Comparison of ENCODE assay signal across 17 cellular contexts in the genomic region with DNA sequence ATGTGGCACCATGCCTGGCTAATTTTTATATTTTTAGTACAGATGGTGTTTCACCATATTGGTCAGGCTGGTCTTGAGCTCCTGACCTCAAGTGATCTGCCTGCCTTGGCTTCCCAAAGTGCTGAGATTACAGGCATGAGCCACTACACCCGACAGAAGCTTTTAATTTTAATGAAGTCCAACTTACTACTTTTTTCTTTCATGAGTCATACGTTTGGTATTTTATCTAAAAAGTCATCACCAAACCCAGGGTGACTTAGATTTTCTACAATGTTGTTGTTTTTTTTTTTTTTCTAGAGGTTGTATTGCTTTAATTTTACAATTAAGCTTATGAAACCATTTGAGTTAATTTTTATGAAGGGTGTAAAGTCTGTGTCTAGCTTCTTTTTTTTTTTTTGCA. TPM values are rescaled to one million over a fixed set of nuclear protein-coding genes. Genes with fewer than 3 reads are reported as not detected.
DNase-seq lines count a peak whose midpoint lies in the region; ATAC-seq, FAIRE-seq and TF ChIP-seq lines count a peak whose summit lies in the region.
"Had no signal": no experiment of that assay in that cellular context is flagged by ENCODE, and none has a peak within 500 bp of the region (broad histone marks: within the 10 kb centered on the region; RNA-seq: fewer than 3 reads in every experiment).

No MANE protein-coding gene starts in this region.

- H3K27me3 Mint-ChIP-seq in neural progenitor cell (ENCODE audit: insufficient read depth, low read depth) = no peaks in the 10 kb centered on the region
- H3K27me3 Mint-ChIP-seq in activated CD4-positive, alpha-beta memory T cell treated with anti-CD3 and anti-CD28 coated beads for 36 hours = peaks cover 26% of the 10 kb centered on the region

- no peak for TF ChIP-seq POLR2A in A549 (IDR thresholded peaks at IDR 0.05; ENCODE audit: low read length)

- H3K36me3 ChIP-seq in GM23248 (ENCODE audit: low read depth) (no peaks in the 10 kb centered on the region), adipocyte (ENCODE audit: control insufficient read depth, insufficient read depth, low read length, severe bottlenecking) (no peaks in the 10 kb centered on the region), neural progenitor cell (no peaks in the 10 kb centered on the region)
- H3K36me3 ChIP-seq: esophagus squamous epithelium, SJCRH30 had no signal

- intact Hi-C loops in activated CD4-positive, alpha-beta memory T cell treated with anti-CD3 and anti-CD28 coated beads for 36 hours (cut with micrococcal nuclease) = loop anchor here (5.0 kb wide), 2 partner anchors 632 to 712 kb away; a partner anchor contains a TSS

- no peak for TF ChIP-seq EP300 in A549 (IDR thresholded peaks at IDR 0.05)

- H4K20me1 ChIP-seq in GM23248 (ENCODE audit: insufficient read depth) (no peaks in the 10 kb centered on the region), neural progenitor cell (ENCODE audit: low read depth) (no peaks in the 10 kb centered on the region)

- H3K9me3 ChIP-seq in A549 = no peaks in the 10 kb centered on the region
- no peaks in the 10 kb centered on the region for H3K9me3 ChIP-seq in GM23248 (ENCODE audit: low read depth)
- H3K9me3 ChIP-seq in adipocyte (ENCODE audit: control insufficient read depth, low read length) = no peaks in the 10 kb centered on the region
- H3K9me3 ChIP-seq in neural progenitor cell (ENCODE audit: low read depth) = no peaks in the 10 kb centered on the region
- H3K9me3 ChIP-seq: esophagus squamous epithelium, SJCRH30 had no signal

- H3K79me2 ChIP-seq in GM23248 (ENCODE audit: insufficient read depth) (no peaks in the 10 kb centered on the region), neural progenitor cell (ENCODE audit: low read depth) (no peaks in the 10 kb centered on the region)

- no peak overlapping the region for H3K27ac Mint-ChIP-seq in neural progenitor cell
- H3K27ac Mint-ChIP-seq in activated CD4-positive, alpha-beta memory T cell treated with anti-CD3 and anti-CD28 coated beads for 36 hours = no peak overlapping the region
- H3K27ac Mint-ChIP-seq: activated naive CD4-positive, alpha-beta T cell treated with anti-CD3 and anti-CD28 coated beads for 36 hours had no signal

- POLR2A ChIA-PET in A549 (lab: Yijun Ruan, JAX) = no interaction called here
- POLR2A ChIA-PET in activated CD4-positive, alpha-beta memory T cell treated with anti-CD3 and anti-CD28 coated beads for 36 hours (lab: Charles Lee) = interaction anchor here (0.6 kb wide), 1 partner anchor 1273 kb away, joined by 4 read pairs; no protein-coding TSS in a partner anchor

- in situ Hi-C loops in GM23248 (cut with MboI) = loop anchor here (10.0 kb wide), 1 partner anchor 60 kb away; no protein-coding TSS in a partner anchor

- no peak overlapping the region for H3K4me3 ChIP-seq in A549
- H3K4me3 ChIP-seq in GM23248 = no peak overlapping the region
- H3K4me3 ChIP-seq in adipocyte (ENCODE audit: low read length) = no peak overlapping the region
- no peak overlapping the region for H3K4me3 ChIP-seq in neural progenitor cell
- H3K4me3 ChIP-seq: esophagus squamous epithelium, SJCRH30 had no signal

- CTCF ChIA-PET in A549 (lab: Yijun Ruan, JAX) = interaction anchor here (0.9 to 2.6 kb wide), 2 partner anchors 200 to 589 kb away, joined by 3 to 11 read pairs; no protein-coding TSS in a partner anchor
- CTCF ChIA-PET in activated CD4-positive, alpha-beta memory T cell treated with anti-CD3 and anti-CD28 coated beads for 36 hours (lab: Charles Lee) = interaction anchor here (0.6 to 4.0 kb wide), 7 partner anchors 500 to 1540 kb away, joined by 3 to 27 read pairs (median 3); no protein-coding TSS in a partner anchor

- H3K4me1 ChIP-seq in A549 (no peaks in the 10 kb centered on the region), GM23248 (ENCODE audit: insufficient read depth) (peaks cover 13% of the 10 kb centered on the region), adipocyte (ENCODE audit: control insufficient read depth, insufficient read depth, low read length) (no peaks in the 10 kb centered on the region), neural progenitor cell (peaks cover 8% of the 10 kb centered on the region)
- H3K4me1 ChIP-seq: esophagus squamous epithelium, SJCRH30 had no signal

- H3K4me3 Mint-ChIP-seq in neural progenitor cell = no peak overlapping the region
- H3K4me3 Mint-ChIP-seq in activated CD4-positive, alpha-beta memory T cell treated with anti-CD3 and anti-CD28 coated beads for 36 hours = no peak overlapping the region
- H3K4me3 Mint-ChIP-seq: activated naive CD4-positive, alpha-beta T cell treated with anti-CD3 and anti-CD28 coated beads for 36 hours had no signal

- H2AFZ ChIP-seq in GM23248 (no peak overlapping the region), neural progenitor cell (replicated peaks) (no peak overlapping the region)

- no peak for TF ChIP-seq CTCF in A549 (IDR thresholded peaks at IDR 0.05)
- no peak for TF ChIP-seq CTCF in neural progenitor cell (IDR thresholded peaks at IDR 0.05)

- H3F3A ChIP-seq in GM23248 (ENCODE audit: insufficient read depth) = peaks cover 17% of the 10 kb centered on the region
- H3F3A ChIP-seq in neural progenitor cell (ENCODE audit: low read depth) = no peaks in the 10 kb centered on the region

- peaks cover 15% of the 10 kb centered on the region for H3K4me1 Mint-ChIP-seq in neural progenitor cell
- peaks cover 8% of the 10 kb centered on the region for H3K4me1 Mint-ChIP-seq in activated CD4-positive, alpha-beta memory T cell treated with anti-CD3 and anti-CD28 coated beads for 36 hours (ENCODE audit: low read depth)

- DNase-seq in A549 (ENCODE audit: low read depth in 1 of 2, low spot score in 1 of 2) (no peak), GM23248 (peak; percentile 70), adipocyte (ENCODE audit: low read depth) (peak; percentile 75), fibroblast of the conjunctiva (ENCODE audit: low read depth) (peak; percentile 2), NCI-H1694 treated with DMSO at 0.1 percent for 48 hours (lab: John Stamatoyannopoulos, UW) (no peak), neural progenitor cell (ENCODE audit: low spot score) (no peak)
- no peak for DNase-seq in activated CD4-positive, alpha-beta memory T cell treated with anti-CD3 and anti-CD28 coated beads for 36 hours
- DNase-seq: activated naive CD4-positive, alpha-beta T cell treated with anti-CD3 and anti-CD28 coated beads for 36 hours; AML-193; DMS153; esophagus squamous epithelium; NCI-H1092; NCI-H2171; NK-92 treated with Interleukin-12 subunit alpha and Interleukin-12 subunit beta, amount 100 ng/mL, for 24 hours; SJCRH30 had no signal

- no peaks in the 10 kb centered on the region for H3K36me3 Mint-ChIP-seq in neural progenitor cell
- no peaks in the 10 kb centered on the region for H3K36me3 Mint-ChIP-seq in activated CD4-positive, alpha-beta memory T cell treated with anti-CD3 and anti-CD28 coated beads for 36 hours

- 9% methylated on average over 2 of the region's 2 CpGs for whole genome bisulfite sequencing in A549 (ENCODE audit: missing lambda C conversion rate)
- 0 to 2% methylated on average over 2 of the region's 2 CpGs for WGBS in GM23248 (ENCODE audit: low coverage in 1 of 2, low lambda C conversion rate in 2 of 2, missing lambda C conversion rate in 2 of 2), 2 experiments

- peaks cover 9% of the 10 kb centered on the region; the same call in 1 of the 2 replicates for H3K27me3 ChIP-seq in GM23248 (replicated peaks; ENCODE audit: insufficient read depth)
- H3K27me3 ChIP-seq in adipocyte (replicated peaks; ENCODE audit: control insufficient read depth, insufficient read depth, low read length) = no peaks in the 10 kb centered on the region
- no peaks in the 10 kb centered on the region for H3K27me3 ChIP-seq in neural progenitor cell
- H3K27me3 ChIP-seq: SJCRH30 had no signal

- no peaks in the 10 kb centered on the region for H3K9me2 ChIP-seq in GM23248 (ENCODE audit: insufficient read depth)

- FAIRE-seq in A549 (lab: Jason Lieb, UNC) = no peak
- FAIRE-seq: colon had no signal

- H3K4me2 ChIP-seq in A549 = no peak overlapping the region
- H3K4me2 ChIP-seq in GM23248 (ENCODE audit: unreplicated experiment) = no peak overlapping the region
- no peak overlapping the region for H3K4me2 ChIP-seq in neural progenitor cell

- no peak overlapping the region for H3K27ac ChIP-seq in A549
- H3K27ac ChIP-seq in GM23248 = 0 out of 2 replicates have a peak overlapping the region, but pooled peaks have one; percentile 19
- no peak overlapping the region for H3K27ac ChIP-seq in neural progenitor cell
- H3K27ac ChIP-seq: esophagus squamous epithelium, SJCRH30 had no signal

- H3K9me3 Mint-ChIP-seq in neural progenitor cell = peaks cover 2% of the 10 kb centered on the region
- H3K9me3 Mint-ChIP-seq in activated CD4-positive, alpha-beta memory T cell treated with anti-CD3 and anti-CD28 coated beads for 36 hours = no peaks in the 10 kb centered on the region
- H3K9me3 Mint-ChIP-seq: activated naive CD4-positive, alpha-beta T cell treated with anti-CD3 and anti-CD28 coated beads for 36 hours had no signal

- H3K9ac ChIP-seq in GM23248 = no peak overlapping the region
- no peak overlapping the region for H3K9ac ChIP-seq in adipocyte (ENCODE audit: low read length)
- no peak overlapping the region for H3K9ac ChIP-seq in neural progenitor cell

- ATAC-seq in A549 (no peak), GM19452 (IDR thresholded peaks at IDR 0.05; ENCODE audit: unreplicated experiment) (no peak)

- TF ChIP-seq RAD21 in A549 (conservative IDR thresholded peaks at IDR 0.05 in 1 of 2, IDR thresholded peaks at IDR 0.05 in 1 of 2) = no peak

RNA-seq across cellular contexts. Expression of a gene that starts 34.9 kb away (rescaled TPM):
- polyA plus RNA-seq in A549 (2011; rRNA removed) = 7.1 and 9.7 TPM in 2 replicates
- polyA plus RNA-seq in A549 (2012; cell fraction: cytosol; rRNA removed) = 1.4 TPM in 2 replicates
- 0.55 and 0.89 TPM in 2 replicates for polyA plus RNA-seq in A549 (2012; cell fraction: nucleus; rRNA removed)
- polyA plus RNA-seq in A549 (2017; fragmentation: RNase III; extraction: RNeasy Plus Mini Kit Qiagen cat#74134 plus additional on column Dnase treatment) = 9.7 to 10.6 TPM (median 10.4 TPM) in 3 replicates
- 1.8 and 2.1 TPM in 2 replicates for polyA minus RNA-seq in A549 (2011; rRNA and poly(A)+ RNA removed)
- 9.4 and 11.9 TPM in 2 replicates for total RNA-seq in GM23248 (2014; rRNA removed; shearing (Covaris generic))
- 11.2 and 11.7 TPM in 2 replicates for polyA plus RNA-seq in GM23248 (2016; fragmentation: Nextera tagmentation; extraction: Ambion mirVana)
- 8.4 and 13.4 TPM in 2 replicates for total RNA-seq in neural progenitor cell (ENCODE audit: low replicate concordance)
- total RNA-seq in activated CD4-positive, alpha-beta memory T cell treated with anti-CD3 and anti-CD28 coated beads for 36 hours = 10 to 100 TPM; 13.7 to 15.4 TPM

RNA-seq across cellular contexts. Expression of a gene that starts 35.0 kb away (rescaled TPM):
- 13.1 and 27.6 TPM in 2 replicates for polyA plus RNA-seq in A549 (2011; rRNA removed)
- polyA plus RNA-seq in A549 (2012; cell fraction: cytosol; rRNA removed) = 2.4 and 2.8 TPM in 2 replicates
- polyA plus RNA-seq in A549 (2012; cell fraction: nucleus; rRNA removed) = 3.1 and 5.8 TPM in 2 replicates
- polyA plus RNA-seq in A549 (2017; fragmentation: RNase III; extraction: RNeasy Plus Mini Kit Qiagen cat#74134 plus additional on column Dnase treatment) = 17.6 to 18.2 TPM (median 18.1 TPM) in 3 replicates
- 4.5 TPM in 2 replicates for polyA minus RNA-seq in A549 (2011; rRNA and poly(A)+ RNA removed)
- total RNA-seq in GM23248 (2014; rRNA removed; shearing (Covaris generic)) = 14.8 and 19.1 TPM in 2 replicates
- polyA plus RNA-seq in GM23248 (2016; fragmentation: Nextera tagmentation; extraction: Ambion mirVana) = 27.3 and 33.2 TPM in 2 replicates
- total RNA-seq in neural progenitor cell (ENCODE audit: low replicate concordance) = 32.4 and 48.3 TPM in 2 replicates
- 10 to 100 TPM; 30.6 to 35.3 TPM for total RNA-seq in activated CD4-positive, alpha-beta memory T cell treated with anti-CD3 and anti-CD28 coated beads for 36 hours

Comparison
In these comparisons a context has a peak if more than half of its experiments do, and no peak if none do; other contexts are left out.
1. DNase-seq: peak in GM23248 (single experiment), adipocyte (single experiment) and fibroblast of the conjunctiva (single experiment); none in A549 (0 of 2), NCI-H1694 treated with DMSO at 0.1 percent for 48 hours (single experiment), neural progenitor cell (single experiment) and activated CD4-positive, alpha-beta memory T cell treated with anti-CD3 and anti-CD28 coated beads for 36 hours (single experiment).